16 cellular contexts compared by ENCODE assay signal in the genomic region with DNA sequence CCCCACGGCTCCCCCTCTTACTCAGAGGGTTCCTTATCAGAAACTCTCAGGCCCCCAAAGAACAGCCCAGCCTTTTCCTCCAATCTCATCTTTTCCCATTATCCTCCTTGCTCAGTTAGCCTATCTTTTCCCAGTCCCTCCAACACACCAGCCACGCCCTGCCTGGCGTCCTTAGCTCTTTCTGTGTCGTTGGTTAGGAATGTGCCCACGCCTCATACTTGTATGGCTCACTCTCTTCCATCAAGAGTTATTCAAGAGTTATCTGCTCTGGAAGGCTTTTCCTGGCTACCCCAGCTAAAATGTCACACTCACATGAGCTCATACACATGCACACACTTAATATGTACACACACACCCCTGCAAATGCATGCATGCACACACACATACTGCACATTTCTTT. TPM values are rescaled to one million over a fixed set of nuclear protein-coding genes. Genes with fewer than 3 reads are reported as not detected.
A peak's percentile ranks its signal among the peaks of the same experiment; 100 is the strongest.
DNase-seq lines count a peak whose midpoint lies in the region; ATAC-seq, FAIRE-seq and TF ChIP-seq lines count a peak whose summit lies in the region.
"Had no signal": no experiment of that assay in that cellular context is flagged by ENCODE, and none has a peak within 500 bp of the region (broad histone marks: within the 10 kb centered on the region; RNA-seq: fewer than 3 reads in every experiment).

No MANE protein-coding gene starts in this region.

- DNase-seq in AG20443 (ENCODE audit: low spot score) (peak; percentile 85), HTR-8/SVneo (ENCODE audit: insufficient read length, low spot score) (peak; percentile 31), cardiac fibroblast (ENCODE audit: low read depth in 2 of 2) (peak; percentile 39 to 42), caudate nucleus (lab: John Stamatoyannopoulos, UW) (no peak), NCI-H510A treated with DMSO at 0.1 percent for 48 hours (lab: John Stamatoyannopoulos, UW) (no peak), amygdala (lab: John Stamatoyannopoulos, UW) (no peak)
- DNase-seq: activated CD8-positive, alpha-beta T cell treated with anti-CD3 and anti-CD28 coated beads, Interleukin-2, amount 10 ng/mL, durations not matched to agents 7 days and 5 days; activated effector memory CD4-positive, alpha-beta T cell treated with anti-CD3 and anti-CD28 coated beads, Interleukin-2, amount 50 U/mL, for 16 hours; NCI-H1417 treated with DMSO at 0.1 percent for 48 hours; NCI-H526 had no signal

- H3K4me3 ChIP-seq in cardiac fibroblast (replicated peaks in 1 of 2; ENCODE audit: low read depth in 2 of 2, low read length in 2 of 2), result no peak overlapping the region
- no peak overlapping the region for H3K4me3 ChIP-seq in mesodermal cell (ENCODE audit: extremely low read depth, insufficient read depth, low read length, poor library complexity, severe bottlenecking)

- peak; percentile 83 for FAIRE-seq in HTR-8/SVneo (lab: Jason Lieb, UNC)
- FAIRE-seq: endometrium, TTC549 had no signal

- H3K27ac ChIP-seq in mesodermal cell (ENCODE audit: low read depth, low read length, severe bottlenecking) (peak overlapping the region; percentile 71), caudate nucleus (ENCODE audit: low read depth, low read length) (no peak overlapping the region)
- H3K27ac ChIP-seq: C4-2B had no signal

- H3K4me1 ChIP-seq in mesodermal cell (ENCODE audit: control insufficient read depth, insufficient read depth, low read length, poor library complexity, severe bottlenecking), result peaks cover 13% of the 10 kb centered on the region

- WGBS in mesodermal cell (ENCODE audit: insufficient coverage in 2 of 2), 2 experiments, result 57 to 61% methylated on average over 5 of the region's 5 CpGs

- H3K9me3 ChIP-seq in mesodermal cell (ENCODE audit: control insufficient read depth, low read length), result no peaks in the 10 kb centered on the region

- no peak for TF ChIP-seq CTCF in cardiac fibroblast (IDR thresholded peaks at IDR 0.05; ENCODE audit: low read depth, low read length)

- no peaks in the 10 kb centered on the region for H3K36me3 ChIP-seq in mesodermal cell (ENCODE audit: control insufficient read depth, insufficient read depth, low read length)

- no peak for ATAC-seq in HG02759 (IDR thresholded peaks at IDR 0.05; ENCODE audit: unreplicated experiment)
- ATAC-seq: activated CD8-positive, alpha-beta T cell treated with anti-CD3 and anti-CD28 coated beads, Interleukin-2, amount 10 ng/mL, durations not matched to agents 7 days and 5 days; Right ventricle myocardium inferior had no signal

RNA-seq across cellular contexts. Expression of a gene that starts 37.5 kb away (rescaled TPM):
- 16.6 TPM for polyA plus RNA-seq in mesodermal cell (2013, experiment 1 of 2)
- polyA plus RNA-seq in mesodermal cell (2013, experiment 2 of 2), result 15.3 TPM

RNA-seq across cellular contexts. Expression of a gene that starts 57.7 kb away (rescaled TPM):
- polyA plus RNA-seq in mesodermal cell (2013, experiment 1 of 2), result 11.2 TPM
- 8.4 TPM for polyA plus RNA-seq in mesodermal cell (2013, experiment 2 of 2)

Comparison
In these comparisons a context has a peak if more than half of its experiments do, and no peak if none do; other contexts are left out.
1. DNase-seq: peak in AG20443 (single experiment), HTR-8/SVneo (single experiment) and cardiac fibroblast (2 of 2); none in caudate nucleus (0 of 61), NCI-H510A treated with DMSO at 0.1 percent for 48 hours (single experiment) and amygdala (0 of 56).